Comparison of ENCODE assay signal across 26 cellular contexts in the genomic region with DNA sequence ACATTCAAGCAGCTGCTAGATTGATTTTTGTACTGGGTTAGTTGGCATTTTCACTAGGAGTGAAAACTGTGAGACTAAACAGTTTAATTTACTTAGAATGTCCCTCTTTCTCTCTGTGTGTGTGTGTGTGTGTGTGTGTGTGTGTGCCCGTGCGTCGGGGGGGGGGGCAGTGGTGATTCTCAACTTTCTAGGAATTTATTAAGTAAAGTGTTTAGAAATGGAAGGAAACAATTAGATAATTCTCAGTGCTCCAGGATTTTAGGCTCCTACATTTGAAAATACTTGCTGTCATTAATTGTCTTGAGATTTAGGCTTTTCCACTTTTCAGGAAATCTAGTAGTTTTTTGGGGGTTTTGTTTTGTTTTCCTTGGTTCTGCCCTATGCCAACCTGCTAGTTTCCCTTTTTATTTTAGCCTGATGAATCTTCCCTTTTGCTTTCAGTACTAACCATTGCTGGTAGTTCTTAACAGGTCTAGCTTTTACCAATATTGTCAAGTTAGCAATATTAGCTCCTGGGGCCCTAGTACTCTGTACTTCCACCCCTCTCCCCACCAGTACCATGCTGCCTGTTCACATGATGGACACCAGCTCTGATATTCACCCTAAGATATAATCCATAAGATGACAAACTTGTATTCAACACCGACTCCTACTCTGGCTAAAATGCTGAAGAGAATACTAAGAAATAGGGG. TPM values are rescaled to one million over a fixed set of nuclear protein-coding genes. Genes with fewer than 3 reads are reported as not detected.
DNase-seq lines count a peak whose midpoint lies in the region; ATAC-seq and TF ChIP-seq lines count a peak whose summit lies in the region.
"Had no signal": no experiment of that assay in that cellular context is flagged by ENCODE, and none has a peak within 500 bp of the region (broad histone marks: within the 10 kb centered on the region; RNA-seq: fewer than 3 reads in every experiment).

No MANE protein-coding gene starts in this region.

- DNase-seq in heart right ventricle (no peak), cardiac septum (ENCODE audit: low spot score) (no peak), lower lobe of right lung (no peak), upper lobe of left lung (no peak), WERI-Rb-1 (no peak), NCI-H1930 (lab: John Stamatoyannopoulos, UW) (no peak), NCI-H146 treated with DMSO at 0.1 percent for 48 hours (lab: John Stamatoyannopoulos, UW; ENCODE audit: unreplicated experiment) (no peak)
- DNase-seq: activated CD4-positive, CD25-positive, alpha-beta regulatory T cell treated with anti-CD3 and anti-CD28 coated beads, Interleukin-2, amount 50 U/mL, for 72 hours; activated CD8-positive, alpha-beta T cell treated with anti-CD3 and anti-CD28 coated beads for 36 hours; activated gamma-delta T cell; activated T-cell treated with anti-CD3 and anti-CD28 coated beads for 4 hours; colonic mucosa; DMS79 treated with DMSO at 0.1 percent for 48 hours; GM23248; HFFc6; KBM-7; naive thymus-derived CD4-positive, alpha-beta T cell; NCI-H1436 treated with DMSO at 0.1 percent for 48 hours; NCI-H2171 treated with DMSO at 0.1 percent for 48 hours; NCI-H524; NK-92 treated with Interleukin-12 subunit alpha and Interleukin-12 subunit beta, amount 100 ng/mL, for 24 hours; Peyer's patch; stimulated activated naive CD4-positive, alpha-beta T cell treated with Interleukin-2 at 50 U/mL for 16 hours; tibial artery had no signal

- no peak overlapping the region for H3K9ac ChIP-seq in endocrine pancreas (ENCODE audit: control insufficient read depth, insufficient read depth, low read length)
- H3K9ac ChIP-seq: GM23248 had no signal

- H3K27me3 ChIP-seq in heart right ventricle = peaks cover 0 to 24% (median 0%) of the 10 kb centered on the region in 7 donors
- no peaks in the 10 kb centered on the region for H3K27me3 ChIP-seq in endocrine pancreas (ENCODE audit: control insufficient read depth, insufficient read depth, low read length)
- no peaks in the 10 kb centered on the region for H3K27me3 ChIP-seq in lower lobe of right lung (ENCODE audit: low read depth)
- H3K27me3 ChIP-seq in upper lobe of left lung = no peaks in the 10 kb centered on the region
- peaks cover 40% of the 10 kb centered on the region for H3K27me3 ChIP-seq in WERI-Rb-1 (ENCODE audit: insufficient read depth, low read depth, severe bottlenecking)
- H3K27me3 ChIP-seq: colonic mucosa, Peyer's patch, SJSA1, tibial artery had no signal

- H3K9me3 ChIP-seq in heart right ventricle (no peaks in the 10 kb centered on the region), endocrine pancreas (ENCODE audit: control insufficient read depth, low read length) (no peaks in the 10 kb centered on the region), lower lobe of right lung (no peaks in the 10 kb centered on the region), upper lobe of left lung (no peaks in the 10 kb centered on the region), WERI-Rb-1 (ENCODE audit: severe bottlenecking) (peaks cover 2% of the 10 kb centered on the region)
- H3K9me3 ChIP-seq: colonic mucosa, tibial artery had no signal

- H3K4me1 ChIP-seq in heart right ventricle (peaks cover 10 to 76% (median 70%) of the 10 kb centered on the region in 9 donors), endocrine pancreas (ENCODE audit: control insufficient read depth, insufficient read depth, low read length) (peaks cover 18% of the 10 kb centered on the region), lower lobe of right lung (peaks cover 67% of the 10 kb centered on the region), upper lobe of left lung (peaks cover 31 to 60% (median 50%) of the 10 kb centered on the region in 4 donors)

- H3K36me3 ChIP-seq in heart right ventricle (peaks cover 0 to 14% (median 0%) of the 10 kb centered on the region in 9 donors), endocrine pancreas (ENCODE audit: control insufficient read depth, insufficient read depth, low read length) (no peaks in the 10 kb centered on the region), lower lobe of right lung (no peaks in the 10 kb centered on the region), upper lobe of left lung (peaks cover 0 to 38% (median 1%) of the 10 kb centered on the region in 4 donors), WERI-Rb-1 (no peaks in the 10 kb centered on the region)
- H3K36me3 ChIP-seq: colonic mucosa, Peyer's patch, SJSA1, tibial artery had no signal

- H3K27ac ChIP-seq in heart right ventricle (peak overlapping the region in 9 of 10 donors; percentile 37 to 100 (median 98)), lower lobe of right lung (peak overlapping the region; percentile 98), upper lobe of left lung (peak overlapping the region; percentile 95 to 99 (median 97)), WERI-Rb-1 (no peak overlapping the region)
- H3K27ac ChIP-seq: GM23248, SJSA1 had no signal

- ATAC-seq in heart right ventricle (no peak), lower lobe of right lung (no peak), upper lobe of left lung (ENCODE audit: low FRiP score in 2 of 2) (no peak)
- ATAC-seq: activated CD8-positive, alpha-beta T cell treated with anti-CD3 and anti-CD28 coated beads for 36 hours; naive thymus-derived CD4-positive, alpha-beta T cell had no signal

- H3K4me3 ChIP-seq in heart right ventricle (peak overlapping the region in 9 of 10 donors; percentile 75 to 96 (median 91)), endocrine pancreas (ENCODE audit: control insufficient read depth, insufficient read depth, low read length) (peak overlapping the region; percentile 12), lower lobe of right lung (peak overlapping the region; percentile 78), upper lobe of left lung (peak overlapping the region in 3 of 4 donors; percentile 65 to 84 (median 80)), WERI-Rb-1 (ENCODE audit: low read depth, low read length) (no peak overlapping the region)
- H3K4me3 ChIP-seq: colonic mucosa, GM23248, SJSA1 had no signal

- no peak for TF ChIP-seq CTCF in heart right ventricle (IDR thresholded peaks at IDR 0.05)
- TF ChIP-seq CTCF in lower lobe of right lung (IDR thresholded peaks at IDR 0.05) = no peak
- no peak for TF ChIP-seq CTCF in upper lobe of left lung (IDR thresholded peaks at IDR 0.05)
- TF ChIP-seq CTCF in WERI-Rb-1 (IDR thresholded peaks at IDR 0.05; ENCODE audit: low read depth, low read length) = no peak

- intact Hi-C loops in heart right ventricle (cut with DNase I) (loop anchor here in 4 of 10 donors (2.0 to 5.0 kb wide), 5 partner anchors 35 to 240 kb away; no protein-coding TSS in a partner anchor), cardiac septum (cut with DNase I) (no loop called here), lower lobe of right lung (cut with DNase I) (no loop called here)

- no peak for TF ChIP-seq POLR2A in upper lobe of left lung (IDR thresholded peaks at IDR 0.05)

- no peak for TF ChIP-seq EP300 in upper lobe of left lung (IDR thresholded peaks at IDR 0.05)

- WGBS in heart right ventricle, 2 donors = 62 to 63% methylated on average over 4 of the region's 4 CpGs
- WGBS in upper lobe of left lung, 2 donors = 37 to 39% methylated on average over 4 of the region's 4 CpGs

RNA-seq across cellular contexts. Expression of gene EPAS1, which starts 4.9 kb away (rescaled TPM):
- total RNA-seq in heart right ventricle (100 to 1,000 TPM; 176 to 415 (median 210) TPM), cardiac septum (139 TPM), lower lobe of right lung (1,419 TPM), upper lobe of left lung (1,000 to 10,000 TPM in 4 of 6 donors, 100 to 1,000 TPM in 2; 440 to 1,878 (median 1,131) TPM)
- 100 to 1,000 TPM; 112 to 119 TPM for polyA plus RNA-seq in heart right ventricle
